1 cellular context compared by ENCODE assay signal in the genomic region with DNA sequence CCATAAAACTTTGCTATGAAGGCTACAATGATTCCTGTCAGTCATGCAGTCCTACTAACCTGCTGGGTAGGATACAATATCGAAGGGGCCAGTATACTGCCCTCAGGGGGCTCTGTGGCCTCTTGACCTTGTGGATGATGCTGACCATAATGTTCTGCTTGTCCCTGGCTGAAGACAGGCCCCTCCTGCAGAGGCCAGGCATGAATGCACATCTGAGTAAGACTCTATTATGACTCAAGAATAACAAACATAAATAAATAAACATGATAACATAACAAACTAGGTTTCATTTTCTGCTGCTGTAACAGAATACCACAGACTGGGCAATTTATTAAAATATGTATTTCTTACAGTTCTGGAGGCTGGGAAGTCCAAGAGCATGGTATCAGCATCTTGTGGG.
TF ChIP-seq lines count a peak whose summit lies in the region.

No MANE protein-coding gene starts in this region.

TF ChIP-seq in WTC11, 78 proteins besides CTCF, POLR2A, EP300 and RAD21 (continued from another document):
- TF ChIP-seq, protein P1, sequence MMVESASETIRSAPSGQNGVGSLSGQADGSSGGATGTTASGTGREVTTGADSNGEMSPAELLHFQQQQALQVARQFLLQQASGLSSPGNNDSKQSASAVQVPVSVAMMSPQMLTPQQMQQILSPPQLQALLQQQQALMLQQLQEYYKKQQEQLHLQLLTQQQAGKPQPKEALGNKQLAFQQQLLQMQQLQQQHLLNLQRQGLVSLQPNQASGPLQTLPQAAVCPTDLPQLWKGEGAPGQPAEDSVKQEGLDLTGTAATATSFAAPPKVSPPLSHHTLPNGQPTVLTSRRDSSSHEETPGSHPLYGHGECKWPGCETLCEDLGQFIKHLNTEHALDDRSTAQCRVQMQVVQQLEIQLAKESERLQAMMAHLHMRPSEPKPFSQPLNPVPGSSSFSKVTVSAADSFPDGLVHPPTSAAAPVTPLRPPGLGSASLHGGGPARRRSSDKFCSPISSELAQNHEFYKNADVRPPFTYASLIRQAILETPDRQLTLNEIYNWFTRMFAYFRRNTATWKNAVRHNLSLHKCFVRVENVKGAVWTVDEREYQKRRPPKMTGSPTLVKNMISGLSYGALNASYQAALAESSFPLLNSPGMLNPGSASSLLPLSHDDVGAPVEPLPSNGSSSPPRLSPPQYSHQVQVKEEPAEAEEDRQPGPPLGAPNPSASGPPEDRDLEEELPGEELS (CRISPR knock-in tag; IDR thresholded peaks at IDR 0.05) = no peak
TF ChIP-seq in WTC11: peak in this region for 0.
